1 cellular context compared by ENCODE assay signal in the genomic region with DNA sequence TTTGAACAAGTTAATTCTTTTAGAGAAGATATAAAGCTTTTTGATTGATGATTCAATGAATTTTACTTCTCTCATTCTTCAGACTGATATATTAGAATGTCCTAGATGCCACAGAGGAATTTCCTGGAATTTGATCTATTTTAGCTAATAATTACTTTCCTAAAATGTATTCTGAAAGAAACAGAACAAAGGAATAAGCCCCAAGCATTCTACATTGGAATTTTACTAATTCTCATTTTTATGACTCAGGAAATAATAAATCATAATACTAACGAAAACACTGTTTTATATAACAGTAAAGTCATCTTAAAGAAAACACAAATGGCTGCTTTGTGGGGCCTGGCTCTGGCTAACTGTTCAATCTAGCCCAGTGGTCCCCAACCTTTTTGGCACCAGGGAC.
A peak's percentile ranks its signal among the peaks of the same experiment; 100 is the strongest.
TF ChIP-seq lines count a peak whose summit lies in the region.

No MANE protein-coding gene starts in this region.

TF ChIP-seq in SK-N-SH, 30 proteins besides CTCF, POLR2A, EP300 and RAD21 (continued from another document):
- TF ChIP-seq, protein P1, sequence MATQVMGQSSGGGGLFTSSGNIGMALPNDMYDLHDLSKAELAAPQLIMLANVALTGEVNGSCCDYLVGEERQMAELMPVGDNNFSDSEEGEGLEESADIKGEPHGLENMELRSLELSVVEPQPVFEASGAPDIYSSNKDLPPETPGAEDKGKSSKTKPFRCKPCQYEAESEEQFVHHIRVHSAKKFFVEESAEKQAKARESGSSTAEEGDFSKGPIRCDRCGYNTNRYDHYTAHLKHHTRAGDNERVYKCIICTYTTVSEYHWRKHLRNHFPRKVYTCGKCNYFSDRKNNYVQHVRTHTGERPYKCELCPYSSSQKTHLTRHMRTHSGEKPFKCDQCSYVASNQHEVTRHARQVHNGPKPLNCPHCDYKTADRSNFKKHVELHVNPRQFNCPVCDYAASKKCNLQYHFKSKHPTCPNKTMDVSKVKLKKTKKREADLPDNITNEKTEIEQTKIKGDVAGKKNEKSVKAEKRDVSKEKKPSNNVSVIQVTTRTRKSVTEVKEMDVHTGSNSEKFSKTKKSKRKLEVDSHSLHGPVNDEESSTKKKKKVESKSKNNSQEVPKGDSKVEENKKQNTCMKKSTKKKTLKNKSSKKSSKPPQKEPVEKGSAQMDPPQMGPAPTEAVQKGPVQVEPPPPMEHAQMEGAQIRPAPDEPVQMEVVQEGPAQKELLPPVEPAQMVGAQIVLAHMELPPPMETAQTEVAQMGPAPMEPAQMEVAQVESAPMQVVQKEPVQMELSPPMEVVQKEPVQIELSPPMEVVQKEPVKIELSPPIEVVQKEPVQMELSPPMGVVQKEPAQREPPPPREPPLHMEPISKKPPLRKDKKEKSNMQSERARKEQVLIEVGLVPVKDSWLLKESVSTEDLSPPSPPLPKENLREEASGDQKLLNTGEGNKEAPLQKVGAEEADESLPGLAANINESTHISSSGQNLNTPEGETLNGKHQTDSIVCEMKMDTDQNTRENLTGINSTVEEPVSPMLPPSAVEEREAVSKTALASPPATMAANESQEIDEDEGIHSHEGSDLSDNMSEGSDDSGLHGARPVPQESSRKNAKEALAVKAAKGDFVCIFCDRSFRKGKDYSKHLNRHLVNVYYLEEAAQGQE (IDR thresholded peaks at IDR 0.05; ENCODE audit: low read depth, low read length) = no peak
- peak; percentile 83 for TF ChIP-seq PBX3 (IDR thresholded peaks at IDR 0.05)
